4 cellular contexts compared by ENCODE assay signal in genomic region chr12:9379023-9379742, GRCh38.
TF ChIP-seq lines count a peak whose summit lies in the region.

No MANE protein-coding gene starts in this region.

TF ChIP-seq in GM23338, 12 proteins besides CTCF, POLR2A, EP300 and RAD21 (continues in another document):
- no peak for TF ChIP-seq ZNF331 (CRISPR knock-in tag; IDR thresholded peaks at IDR 0.05; ENCODE audit: low read depth)
- TF ChIP-seq REST (IDR thresholded peaks at IDR 0.05; ENCODE audit: unreplicated experiment), result no peak
- TF ChIP-seq EZH2phosphoT487 (IDR thresholded peaks at IDR 0.05; ENCODE audit: unreplicated experiment), result no peak

TF ChIP-seq in K562, 482 proteins besides CTCF, POLR2A, EP300 and RAD21:
- TF ChIP-seq ARHGAP35 (IDR thresholded peaks at IDR 0.05; ENCODE audit: partially characterized antibody), result no peak
- TF ChIP-seq, protein P1, sequence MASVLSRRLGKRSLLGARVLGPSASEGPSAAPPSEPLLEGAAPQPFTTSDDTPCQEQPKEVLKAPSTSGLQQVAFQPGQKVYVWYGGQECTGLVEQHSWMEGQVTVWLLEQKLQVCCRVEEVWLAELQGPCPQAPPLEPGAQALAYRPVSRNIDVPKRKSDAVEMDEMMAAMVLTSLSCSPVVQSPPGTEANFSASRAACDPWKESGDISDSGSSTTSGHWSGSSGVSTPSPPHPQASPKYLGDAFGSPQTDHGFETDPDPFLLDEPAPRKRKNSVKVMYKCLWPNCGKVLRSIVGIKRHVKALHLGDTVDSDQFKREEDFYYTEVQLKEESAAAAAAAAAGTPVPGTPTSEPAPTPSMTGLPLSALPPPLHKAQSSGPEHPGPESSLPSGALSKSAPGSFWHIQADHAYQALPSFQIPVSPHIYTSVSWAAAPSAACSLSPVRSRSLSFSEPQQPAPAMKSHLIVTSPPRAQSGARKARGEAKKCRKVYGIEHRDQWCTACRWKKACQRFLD (CRISPR knock-in tag; IDR thresholded peaks at IDR 0.05), result 0 out of 2 replicates have a peak, but pooled peaks have one; percentile 27

TF ChIP-seq in HepG2, 621 proteins besides CTCF, POLR2A, EP300 and RAD21:
- TF ChIP-seq ZNF34 (CRISPR knock-in tag; IDR thresholded peaks at IDR 0.05; ENCODE audit: borderline replicate concordance) (no peak), MTA1 (CRISPR knock-in tag; IDR thresholded peaks at IDR 0.05; ENCODE audit: borderline replicate concordance) (0 out of 2 replicates have a peak, but pooled peaks have one; percentile 20)
- TF ChIP-seq, protein P2, sequence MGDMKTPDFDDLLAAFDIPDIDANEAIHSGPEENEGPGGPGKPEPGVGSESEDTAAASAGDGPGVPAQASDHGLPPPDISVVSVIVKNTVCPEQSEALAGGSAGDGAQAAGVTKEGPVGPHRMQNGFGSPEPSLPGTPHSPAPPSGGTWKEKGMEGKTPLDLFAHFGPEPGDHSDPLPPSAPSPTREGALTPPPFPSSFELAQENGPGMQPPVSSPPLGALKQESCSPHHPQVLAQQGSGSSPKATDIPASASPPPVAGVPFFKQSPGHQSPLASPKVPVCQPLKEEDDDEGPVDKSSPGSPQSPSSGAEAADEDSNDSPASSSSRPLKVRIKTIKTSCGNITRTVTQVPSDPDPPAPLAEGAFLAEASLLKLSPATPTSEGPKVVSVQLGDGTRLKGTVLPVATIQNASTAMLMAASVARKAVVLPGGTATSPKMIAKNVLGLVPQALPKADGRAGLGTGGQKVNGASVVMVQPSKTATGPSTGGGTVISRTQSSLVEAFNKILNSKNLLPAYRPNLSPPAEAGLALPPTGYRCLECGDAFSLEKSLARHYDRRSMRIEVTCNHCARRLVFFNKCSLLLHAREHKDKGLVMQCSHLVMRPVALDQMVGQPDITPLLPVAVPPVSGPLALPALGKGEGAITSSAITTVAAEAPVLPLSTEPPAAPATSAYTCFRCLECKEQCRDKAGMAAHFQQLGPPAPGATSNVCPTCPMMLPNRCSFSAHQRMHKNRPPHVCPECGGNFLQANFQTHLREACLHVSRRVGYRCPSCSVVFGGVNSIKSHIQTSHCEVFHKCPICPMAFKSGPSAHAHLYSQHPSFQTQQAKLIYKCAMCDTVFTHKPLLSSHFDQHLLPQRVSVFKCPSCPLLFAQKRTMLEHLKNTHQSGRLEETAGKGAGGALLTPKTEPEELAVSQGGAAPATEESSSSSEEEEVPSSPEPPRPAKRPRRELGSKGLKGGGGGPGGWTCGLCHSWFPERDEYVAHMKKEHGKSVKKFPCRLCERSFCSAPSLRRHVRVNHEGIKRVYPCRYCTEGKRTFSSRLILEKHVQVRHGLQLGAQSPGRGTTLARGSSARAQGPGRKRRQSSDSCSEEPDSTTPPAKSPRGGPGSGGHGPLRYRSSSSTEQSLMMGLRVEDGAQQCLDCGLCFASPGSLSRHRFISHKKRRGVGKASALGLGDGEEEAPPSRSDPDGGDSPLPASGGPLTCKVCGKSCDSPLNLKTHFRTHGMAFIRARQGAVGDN (CRISPR knock-in tag; IDR thresholded peaks at IDR 0.05), result peak; percentile 28; the same call in 1 of the 2 replicates
TF ChIP-seq in HepG2: peak in this region for 2.

TF ChIP-seq in SK-N-SH treated with all-trans-retinoic acid at 6 μM for 48 hours, 23 proteins besides CTCF, POLR2A, EP300 and RAD21:
- TF ChIP-seq ARNTL (CRISPR knock-in tag; IDR thresholded peaks at IDR 0.05; ENCODE audit: borderline replicate concordance, low read depth) (no peak), TCF4 (CRISPR knock-in tag; IDR thresholded peaks at IDR 0.05; ENCODE audit: borderline replicate concordance) (no peak), SNAI2 (CRISPR knock-in tag; IDR thresholded peaks at IDR 0.05) (no peak), ZNF565 (CRISPR knock-in tag; conservative IDR thresholded peaks at IDR 0.05; ENCODE audit: low read depth) (no peak), ZFP30 (CRISPR knock-in tag; IDR thresholded peaks at IDR 0.05) (no peak), CSDC2 (CRISPR knock-in tag; IDR thresholded peaks at IDR 0.05) (no peak), ISL1 (CRISPR knock-in tag; IDR thresholded peaks at IDR 0.05) (no peak), PPARA (CRISPR knock-in tag; IDR thresholded peaks at IDR 0.05; ENCODE audit: borderline replicate concordance) (no peak), ESRRG (CRISPR knock-in tag; IDR thresholded peaks at IDR 0.05) (no peak), ZNF8 (CRISPR knock-in tag; IDR thresholded peaks at IDR 0.05) (no peak), POU6F1 (CRISPR knock-in tag; IDR thresholded peaks at IDR 0.05; ENCODE audit: borderline replicate concordance, low read depth) (no peak), TOX (CRISPR knock-in tag; IDR thresholded peaks at IDR 0.05; ENCODE audit: borderline replicate concordance) (no peak), RARB (CRISPR knock-in tag; IDR thresholded peaks at IDR 0.05) (no peak), OSR1 (CRISPR knock-in tag; IDR thresholded peaks at IDR 0.05) (no peak), BACH2 (CRISPR knock-in tag; IDR thresholded peaks at IDR 0.05; ENCODE audit: borderline replicate concordance) (no peak)
- TF ChIP-seq, protein P3, sequence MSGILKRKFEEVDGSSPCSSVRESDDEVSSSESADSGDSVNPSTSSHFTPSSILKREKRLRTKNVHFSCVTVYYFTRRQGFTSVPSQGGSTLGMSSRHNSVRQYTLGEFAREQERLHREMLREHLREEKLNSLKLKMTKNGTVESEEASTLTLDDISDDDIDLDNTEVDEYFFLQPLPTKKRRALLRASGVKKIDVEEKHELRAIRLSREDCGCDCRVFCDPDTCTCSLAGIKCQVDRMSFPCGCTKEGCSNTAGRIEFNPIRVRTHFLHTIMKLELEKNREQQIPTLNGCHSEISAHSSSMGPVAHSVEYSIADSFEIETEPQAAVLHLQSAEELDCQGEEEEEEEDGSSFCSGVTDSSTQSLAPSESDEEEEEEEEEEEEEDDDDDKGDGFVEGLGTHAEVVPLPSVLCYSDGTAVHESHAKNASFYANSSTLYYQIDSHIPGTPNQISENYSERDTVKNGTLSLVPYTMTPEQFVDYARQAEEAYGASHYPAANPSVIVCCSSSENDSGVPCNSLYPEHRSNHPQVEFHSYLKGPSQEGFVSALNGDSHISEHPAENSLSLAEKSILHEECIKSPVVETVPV (CRISPR knock-in tag; IDR thresholded peaks at IDR 0.05), result no peak
